8 cellular contexts compared by ENCODE assay signal in the genomic region with DNA sequence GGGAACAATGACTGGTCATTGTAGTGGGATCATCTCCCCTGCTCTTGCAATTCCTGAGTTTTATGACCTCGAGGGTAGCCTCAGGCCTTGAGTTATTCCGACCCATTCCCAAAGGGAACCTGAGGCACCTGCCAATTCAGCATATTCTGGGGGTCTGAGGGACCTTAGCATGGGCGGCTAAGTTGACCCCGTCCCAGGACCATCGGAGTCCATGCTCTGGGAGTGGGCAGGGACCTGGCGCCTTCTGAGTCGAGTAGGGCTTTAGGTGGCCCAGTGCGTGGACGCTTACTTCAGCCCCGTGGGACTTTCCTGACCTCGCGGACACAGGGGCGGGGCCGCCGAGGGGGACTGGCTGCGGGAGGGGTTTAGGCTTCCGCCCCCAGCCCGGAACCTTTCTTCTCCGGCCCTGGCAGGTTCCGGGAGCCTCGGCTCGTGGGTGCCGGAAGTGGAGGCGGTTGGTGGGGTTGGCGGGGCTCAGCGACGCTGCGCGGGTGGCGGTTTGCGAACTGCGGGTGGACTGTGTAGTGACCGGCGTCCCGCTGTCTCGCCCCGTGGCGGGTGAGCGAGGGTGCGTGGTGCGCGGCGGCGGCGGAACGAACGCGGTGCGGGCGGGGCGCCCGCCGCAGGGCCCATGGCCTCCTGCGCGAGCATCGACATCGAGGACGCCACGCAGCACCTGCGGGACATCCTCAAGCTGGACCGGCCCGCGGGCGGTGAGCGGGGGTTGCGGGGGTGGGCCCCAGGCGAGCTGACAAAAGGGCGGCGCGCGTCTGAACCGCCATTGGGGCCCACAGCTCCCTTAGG. TPM values are rescaled to one million over a fixed set of nuclear protein-coding genes. Genes with fewer than 3 reads are reported as not detected.
DNase-seq lines count a peak whose midpoint lies in the region; ATAC-seq and TF ChIP-seq lines count a peak whose summit lies in the region.

EDC4 (plus strand) TSS at position 422 of the 804 bp plus-strand sequence; CDS start at position 632, 210 bp downstream.

- peaks cover 36% of the 10 kb centered on the region for H3K4me1 Mint-ChIP-seq in stimulated activated naive CD8-positive, alpha-beta T cell treated with anti-CD3 and anti-CD28 coated beads, Interleukin-15, amount 100 ng/mL, for 72 hours

- H4K20me1 ChIP-seq in neural cell (ENCODE audit: insufficient read depth) = no peaks in the 10 kb centered on the region

- no peaks in the 10 kb centered on the region for H3K9me3 Mint-ChIP-seq in stimulated activated naive CD8-positive, alpha-beta T cell treated with anti-CD3 and anti-CD28 coated beads, Interleukin-15, amount 100 ng/mL, for 72 hours

- no peaks in the 10 kb centered on the region for H3K27me3 ChIP-seq in neural cell (ENCODE audit: insufficient read depth, low read depth, low read length)

- H3K27me3 Mint-ChIP-seq in stimulated activated naive CD8-positive, alpha-beta T cell treated with anti-CD3 and anti-CD28 coated beads, Interleukin-15, amount 100 ng/mL, for 72 hours = no peaks in the 10 kb centered on the region

- TF ChIP-seq RAD21 in neural cell (conservative IDR thresholded peaks at IDR 0.05) = no peak

- H2AFZ ChIP-seq in neural cell (ENCODE audit: low read depth, low read length) = peak within 1 kb of the TSS; percentile 41

- peak within 1 kb of the TSS; percentile 96 for H3K27ac Mint-ChIP-seq in stimulated activated naive CD8-positive, alpha-beta T cell treated with anti-CD3 and anti-CD28 coated beads, Interleukin-15, amount 100 ng/mL, for 72 hours

- peak; percentile 80 for ATAC-seq in GM19438 (IDR thresholded peaks at IDR 0.05; ENCODE audit: low read depth, unreplicated experiment)
- ATAC-seq in stimulated activated naive CD8-positive, alpha-beta T cell treated with anti-CD3 and anti-CD28 coated beads, Interleukin-15, amount 100 ng/mL, for 72 hours = peak; percentile 98

- peak within 1 kb of the TSS; percentile 76 to 94 for H3K4me3 Mint-ChIP-seq in stimulated activated naive CD8-positive, alpha-beta T cell treated with anti-CD3 and anti-CD28 coated beads, Interleukin-15, amount 100 ng/mL, for 72 hours

- no peaks in the 10 kb centered on the region for H3K9me2 ChIP-seq in neural cell (ENCODE audit: insufficient read depth, low read length)

- TF ChIP-seq EP300 in neural cell (conservative IDR thresholded peaks at IDR 0.05; ENCODE audit: poor library complexity, severe bottlenecking) = peak; percentile 26

- TF ChIP-seq CTCF in fibroblast of villous mesenchyme (IDR thresholded peaks at IDR 0.05; ENCODE audit: insufficient read depth, low read depth, low read length) (no peak), neural cell (IDR thresholded peaks at IDR 0.05; ENCODE audit: poor library complexity, severe bottlenecking) (no peak)

- no peaks in the 10 kb centered on the region for H3F3A ChIP-seq in neural cell (ENCODE audit: insufficient read depth, low read length, poor library complexity, severe bottlenecking)

- H3K4me2 ChIP-seq in neural cell (ENCODE audit: low read length) = peak within 1 kb of the TSS; percentile 72

- DNase-seq in COLO668 (lab: John Stamatoyannopoulos, UW; ENCODE audit: unreplicated experiment) (peak; percentile 85), HPDE6-E6E7 (ENCODE audit: extremely low spot score) (peak; percentile 88), SHP77 treated with DMSO at 0.1 percent for 48 hours (lab: John Stamatoyannopoulos, UW) (peak; percentile 19), activated gamma-delta T cell treated with Interleukin-2 at 50 U/mL for 16 hours (peak; percentile 84), fibroblast of villous mesenchyme (ENCODE audit: low read depth) (peak; percentile 84)
- DNase-seq in stimulated activated naive CD8-positive, alpha-beta T cell treated with anti-CD3 and anti-CD28 coated beads, Interleukin-15, amount 100 ng/mL, for 72 hours = peak; percentile 88 to 92

- peak within 1 kb of the TSS; percentile 96 for H3K4me3 ChIP-seq in fibroblast of villous mesenchyme (ENCODE audit: low read depth, low read length)
- peak within 1 kb of the TSS; percentile 87 for H3K4me3 ChIP-seq in neural cell (ENCODE audit: low read length)

- peak within 1 kb of the TSS; percentile 60 for H3K27ac ChIP-seq in neural cell (ENCODE audit: low read length)

- peaks cover 26% of the 10 kb centered on the region for H3K79me2 ChIP-seq in neural cell (replicated peaks; ENCODE audit: insufficient read depth, low read length)

- no peaks in the 10 kb centered on the region for H3K36me3 ChIP-seq in neural cell (ENCODE audit: insufficient read depth, low read length)

- no peaks in the 10 kb centered on the region for H3K9me3 ChIP-seq in neural cell (ENCODE audit: low read length)

- H3K9ac ChIP-seq in neural cell (ENCODE audit: low read length) = peak within 1 kb of the TSS; percentile 88

TF ChIP-seq in neural cell, 6 proteins besides CTCF, POLR2A, EP300 and RAD21:
- TF ChIP-seq, protein P1, sequence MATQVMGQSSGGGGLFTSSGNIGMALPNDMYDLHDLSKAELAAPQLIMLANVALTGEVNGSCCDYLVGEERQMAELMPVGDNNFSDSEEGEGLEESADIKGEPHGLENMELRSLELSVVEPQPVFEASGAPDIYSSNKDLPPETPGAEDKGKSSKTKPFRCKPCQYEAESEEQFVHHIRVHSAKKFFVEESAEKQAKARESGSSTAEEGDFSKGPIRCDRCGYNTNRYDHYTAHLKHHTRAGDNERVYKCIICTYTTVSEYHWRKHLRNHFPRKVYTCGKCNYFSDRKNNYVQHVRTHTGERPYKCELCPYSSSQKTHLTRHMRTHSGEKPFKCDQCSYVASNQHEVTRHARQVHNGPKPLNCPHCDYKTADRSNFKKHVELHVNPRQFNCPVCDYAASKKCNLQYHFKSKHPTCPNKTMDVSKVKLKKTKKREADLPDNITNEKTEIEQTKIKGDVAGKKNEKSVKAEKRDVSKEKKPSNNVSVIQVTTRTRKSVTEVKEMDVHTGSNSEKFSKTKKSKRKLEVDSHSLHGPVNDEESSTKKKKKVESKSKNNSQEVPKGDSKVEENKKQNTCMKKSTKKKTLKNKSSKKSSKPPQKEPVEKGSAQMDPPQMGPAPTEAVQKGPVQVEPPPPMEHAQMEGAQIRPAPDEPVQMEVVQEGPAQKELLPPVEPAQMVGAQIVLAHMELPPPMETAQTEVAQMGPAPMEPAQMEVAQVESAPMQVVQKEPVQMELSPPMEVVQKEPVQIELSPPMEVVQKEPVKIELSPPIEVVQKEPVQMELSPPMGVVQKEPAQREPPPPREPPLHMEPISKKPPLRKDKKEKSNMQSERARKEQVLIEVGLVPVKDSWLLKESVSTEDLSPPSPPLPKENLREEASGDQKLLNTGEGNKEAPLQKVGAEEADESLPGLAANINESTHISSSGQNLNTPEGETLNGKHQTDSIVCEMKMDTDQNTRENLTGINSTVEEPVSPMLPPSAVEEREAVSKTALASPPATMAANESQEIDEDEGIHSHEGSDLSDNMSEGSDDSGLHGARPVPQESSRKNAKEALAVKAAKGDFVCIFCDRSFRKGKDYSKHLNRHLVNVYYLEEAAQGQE (IDR thresholded peaks at IDR 0.05; ENCODE audit: borderline replicate concordance) = no peak
- TF ChIP-seq POLR2AphosphoS5 (IDR thresholded peaks at IDR 0.05) (peak; percentile 84), MXI1 (conservative IDR thresholded peaks at IDR 0.05; ENCODE audit: poor library complexity, severe bottlenecking) (peak; percentile 71)

RNA-seq across cellular contexts. Expression of gene EDC4, which starts in this region (rescaled TPM):
- total RNA-seq in fibroblast of villous mesenchyme = 60.6 and 85.1 TPM in 2 replicates
- polyA plus RNA-seq in neural cell = 66.0 and 81.7 TPM in 2 replicates
- polyA minus RNA-seq in neural cell = 65.9 and 83.8 TPM in 2 replicates

Comparison
In these comparisons a context has a peak if more than half of its experiments do, and no peak if none do; other contexts are left out.
1. Peak in every context shown above with its lines: DNase-seq, ATAC-seq, H3K4me3 ChIP-seq and H3K27ac ChIP-seq.
2. DNase-seq: peak in every context shown above with its lines; median percentile 90 in stimulated activated naive CD8-positive, alpha-beta T cell treated with anti-CD3 and anti-CD28 coated beads, Interleukin-15, amount 100 ng/mL, for 72 hours; 88 in HPDE6-E6E7; 85 in COLO668; 84 in activated gamma-delta T cell treated with Interleukin-2 at 50 U/mL for 16 hours; 84 in fibroblast of villous mesenchyme; 19 in SHP77 treated with DMSO at 0.1 percent for 48 hours.